ENCODE assay signal across 25 cellular contexts in the genomic region with DNA sequence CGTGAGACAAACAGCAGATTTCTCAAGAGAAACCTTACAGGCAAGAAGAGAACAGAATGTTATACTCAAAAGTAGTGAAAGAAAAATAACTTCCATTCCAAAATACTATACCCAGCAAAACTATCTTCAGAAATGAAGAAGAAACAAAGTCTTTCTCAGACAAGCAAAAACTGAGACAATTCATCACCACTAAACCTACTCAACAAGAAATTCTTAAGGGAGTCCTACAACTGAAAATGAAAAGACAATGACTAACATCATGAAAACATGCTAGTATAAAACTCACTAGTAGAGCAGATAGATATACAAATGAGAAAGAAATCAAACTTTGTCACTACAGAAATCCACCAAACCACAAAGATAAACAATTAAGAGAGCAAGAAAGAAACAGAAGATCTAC.
"Had no signal": no experiment of that assay in that cellular context is flagged by ENCODE, and none has a peak within 500 bp of the region (broad histone marks: within the 10 kb centered on the region; RNA-seq: fewer than 3 reads in every experiment).

No MANE protein-coding gene starts in this region.

- H3K79me2 ChIP-seq: parathyroid adenoma had no signal

- H3K27me3 ChIP-seq: esophagus muscularis mucosa, gastrocnemius medialis, heart right ventricle, spleen, testis, tibial nerve had no signal

- H3K4me1 Mint-ChIP-seq: memory B cell; nephron progenitor cell; stimulated activated naive B cell treated with anti-CD40 and anti-IgM and Interleukin-4, amounts not matched to agents 10 μg/mL and 1 μg/mL and 100 μg/mL, for 72 hours; stimulated activated naive CD8-positive, alpha-beta T cell treated with anti-CD3 and anti-CD28 coated beads, Interleukin-15, amount 100 ng/mL, for 72 hours had no signal

- H3K27ac ChIP-seq: epithelial cell of prostate, esophagus muscularis mucosa, gastrocnemius medialis, heart right ventricle, left ventricle myocardium inferior, lower lobe of right lung, parathyroid adenoma, prostate gland, spleen, testis, tibial nerve had no signal

- FAIRE-seq: colon had no signal

- H3K27me3 Mint-ChIP-seq: dendritic cell treated with granulocyte-macrophage colony-stimulating factor and Interleukin-4, amounts not matched to agents 40 ng/mL and 50 ng/mL, for 4 days; effector memory CD8-positive, alpha-beta T cell; memory B cell; stimulated activated naive B cell treated with anti-CD40 and anti-IgM and Interleukin-4, amounts not matched to agents 10 μg/mL and 1 μg/mL and 100 μg/mL, for 72 hours; stimulated activated naive CD8-positive, alpha-beta T cell treated with anti-CD3 and anti-CD28 coated beads, Interleukin-15, amount 100 ng/mL, for 72 hours had no signal

- H3K9me3 ChIP-seq: prostate gland, testis had no signal

- H3K36me3 ChIP-seq: lower lobe of right lung, prostate gland had no signal

- H3K4me3 Mint-ChIP-seq: dendritic cell treated with granulocyte-macrophage colony-stimulating factor and Interleukin-4, amounts not matched to agents 40 ng/mL and 50 ng/mL, for 4 days; effector memory CD8-positive, alpha-beta T cell; memory B cell; nephron progenitor cell; stimulated activated naive B cell treated with anti-CD40 and anti-IgM and Interleukin-4, amounts not matched to agents 10 μg/mL and 1 μg/mL and 100 μg/mL, for 72 hours; stimulated activated naive CD8-positive, alpha-beta T cell treated with anti-CD3 and anti-CD28 coated beads, Interleukin-15, amount 100 ng/mL, for 72 hours had no signal

- DNase-seq: effector memory CD8-positive, alpha-beta T cell; gastrocnemius medialis; heart right ventricle; kidney; left cardiac atrium; left ventricle myocardium inferior; lower lobe of right lung; midbrain; nephron progenitor cell; spleen; stimulated activated CD4-positive, alpha-beta T cell treated with anti-CD3 and anti-CD28 coated beads, Interleukin-15, amount 100 ng/mL, for 24 hours; stimulated activated CD4-positive, alpha-beta T cell treated with anti-CD3 and anti-CD28 coated beads, Interleukin-1b, Interleukin-23, amount 100 ng/mL, for 48 hours; stimulated activated CD4-positive, alpha-beta T cell treated with anti-CD3 and anti-CD28 coated beads, Interleukin-4, amount 100 ng/mL, for 24 hours; stimulated activated naive B cell treated with anti-CD40 and anti-IgM and Interleukin-4, amounts not matched to agents 10 μg/mL and 1 μg/mL and 100 μg/mL, for 72 hours; stimulated activated naive CD8-positive, alpha-beta T cell treated with anti-CD3 and anti-CD28 coated beads, Interleukin-15, amount 100 ng/mL, for 72 hours; testis had no signal

- H3K4me3 ChIP-seq: esophagus muscularis mucosa, gastrocnemius medialis, heart right ventricle, left ventricle myocardium inferior, lower lobe of right lung, prostate gland, spleen, testis, tibial nerve had no signal

- H2AFZ ChIP-seq: parathyroid adenoma had no signal

- H3K27ac Mint-ChIP-seq: dendritic cell treated with granulocyte-macrophage colony-stimulating factor and Interleukin-4, amounts not matched to agents 40 ng/mL and 50 ng/mL, for 4 days; memory B cell; nephron progenitor cell; stimulated activated naive B cell treated with anti-CD40 and anti-IgM and Interleukin-4, amounts not matched to agents 10 μg/mL and 1 μg/mL and 100 μg/mL, for 72 hours; stimulated activated naive CD8-positive, alpha-beta T cell treated with anti-CD3 and anti-CD28 coated beads, Interleukin-15, amount 100 ng/mL, for 72 hours had no signal

- H3K9ac ChIP-seq: parathyroid adenoma had no signal

- H3K4me1 ChIP-seq: esophagus muscularis mucosa, gastrocnemius medialis, heart right ventricle, left ventricle myocardium inferior, lower lobe of right lung, parathyroid adenoma, prostate gland, spleen, testis, tibial nerve had no signal

- ATAC-seq: effector memory CD8-positive, alpha-beta T cell; gastrocnemius medialis; heart right ventricle; left cardiac atrium; lower lobe of right lung; sciatic nerve; stimulated activated naive B cell treated with anti-CD40 and anti-IgM and Interleukin-4, amounts not matched to agents 10 μg/mL and 1 μg/mL and 100 μg/mL, for 72 hours; stimulated activated naive CD8-positive, alpha-beta T cell treated with anti-CD3 and anti-CD28 coated beads, Interleukin-15, amount 100 ng/mL, for 72 hours had no signal
